8 cellular contexts compared by ENCODE assay signal in the genomic region with DNA sequence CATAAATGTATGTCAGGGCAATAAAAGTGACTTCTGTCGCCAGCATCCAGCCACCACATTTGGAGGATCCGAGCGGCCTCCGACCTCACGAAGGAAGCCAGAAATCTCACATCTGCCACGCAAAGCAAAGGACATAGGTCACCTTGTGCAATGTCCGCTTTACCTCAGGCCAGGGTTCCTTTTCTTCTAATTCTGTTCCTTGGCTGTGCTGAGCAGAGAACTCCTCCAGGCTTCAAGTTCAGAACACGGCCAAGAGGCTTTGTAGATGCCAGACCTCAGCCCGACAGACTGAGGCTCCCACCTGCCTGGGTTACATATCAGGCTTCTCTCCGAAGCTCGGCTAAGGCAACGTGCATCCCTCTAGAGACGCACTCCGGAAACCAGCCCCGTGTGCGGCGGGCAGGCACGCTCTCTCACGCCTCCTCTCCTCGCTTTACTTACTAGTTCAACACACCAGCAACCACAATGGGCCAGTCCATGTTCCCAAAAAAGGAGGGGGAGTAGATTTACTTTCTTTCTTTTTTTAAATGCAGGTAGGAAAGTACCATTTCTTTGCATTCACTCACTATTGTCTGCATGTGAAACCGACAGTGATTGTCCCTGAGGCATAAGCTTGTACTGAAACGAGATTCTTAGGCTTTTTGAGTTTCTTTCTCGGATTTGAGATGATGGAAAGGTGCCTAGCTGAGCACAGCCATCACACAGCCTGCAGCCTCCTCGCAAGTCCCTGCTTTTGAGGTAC.
A peak's percentile ranks its signal among the peaks of the same experiment; 100 is the strongest.
DNase-seq lines count a peak whose midpoint lies in the region; ATAC-seq lines count a peak whose summit lies in the region.

No MANE protein-coding gene starts in this region.

- H3K36me3 Mint-ChIP-seq in CD4-positive, CD25-positive, alpha-beta regulatory T cell, result no peaks in the 10 kb centered on the region
- peaks cover 23% of the 10 kb centered on the region for H3K36me3 Mint-ChIP-seq in activated T-cell treated with anti-CD3 and anti-CD28 coated beads, Interleukin-2, amount 50 U/mL, for 24 hours (ENCODE audit: low read depth)
- H3K36me3 Mint-ChIP-seq in natural killer cell treated with Interleukin-12 subunit alpha and Interleukin-12 subunit beta and Interleukin-15 and Interleukin-18, amount 100 ng/mL, for 72 hours, result no peaks in the 10 kb centered on the region

- H3K27me3 Mint-ChIP-seq in CD4-positive, CD25-positive, alpha-beta regulatory T cell, result no peaks in the 10 kb centered on the region
- no peaks in the 10 kb centered on the region for H3K27me3 Mint-ChIP-seq in activated T-cell treated with anti-CD3 and anti-CD28 coated beads, Interleukin-2, amount 50 U/mL, for 24 hours
- no peaks in the 10 kb centered on the region for H3K27me3 Mint-ChIP-seq in natural killer cell treated with Interleukin-12 subunit alpha and Interleukin-12 subunit beta and Interleukin-15 and Interleukin-18, amount 100 ng/mL, for 72 hours

- DNase-seq in CD4-positive, CD25-positive, alpha-beta regulatory T cell, result peak; percentile 75 to 98 (median 92)
- peak; percentile 84 to 87 for DNase-seq in NOMO-1 (lab: John Stamatoyannopoulos, UW; ENCODE audit: unreplicated experiment in 2 of 2)
- DNase-seq in activated T-cell treated with anti-CD3 and anti-CD28 coated beads, Interleukin-2, amount 50 U/mL, for 24 hours, result peak; percentile 86
- DNase-seq in fibroblast of gingiva (ENCODE audit: low read depth), result peak; percentile 16
- peak; percentile 83 for DNase-seq in natural killer cell treated with Interleukin-12 subunit alpha and Interleukin-12 subunit beta and Interleukin-15 and Interleukin-18, amount 100 ng/mL, for 72 hours (ENCODE audit: low spot score)
- DNase-seq in stimulated activated naive CD4-positive, alpha-beta T cell treated with Interleukin-2 at 50 U/mL for 16 hours (lab: John Stamatoyannopoulos, UW), result peak; percentile 88

- H3K9me3 ChIP-seq in CD4-positive, CD25-positive, alpha-beta regulatory T cell (ENCODE audit: control insufficient read depth in 2 of 2, low read length in 2 of 2), result no peaks in the 10 kb centered on the region

- peaks cover 0 to 1% (median 0%) of the 10 kb centered on the region in 7 donors for H3K9me3 Mint-ChIP-seq in CD4-positive, CD25-positive, alpha-beta regulatory T cell
- H3K9me3 Mint-ChIP-seq in activated T-cell treated with anti-CD3 and anti-CD28 coated beads, Interleukin-2, amount 50 U/mL, for 24 hours, result no peaks in the 10 kb centered on the region
- no peaks in the 10 kb centered on the region for H3K9me3 Mint-ChIP-seq in natural killer cell treated with Interleukin-12 subunit alpha and Interleukin-12 subunit beta and Interleukin-15 and Interleukin-18, amount 100 ng/mL, for 72 hours

- peak overlapping the region; percentile 92 for H3K4me3 ChIP-seq in CD4-positive, CD25-positive, alpha-beta regulatory T cell (ENCODE audit: low read depth, low read length)

- H3K36me3 ChIP-seq in CD4-positive, CD25-positive, alpha-beta regulatory T cell (ENCODE audit: control insufficient read depth, insufficient read depth, low read length), result no peaks in the 10 kb centered on the region

- no peaks in the 10 kb centered on the region for H3K27me3 ChIP-seq in CD4-positive, CD25-positive, alpha-beta regulatory T cell (ENCODE audit: control insufficient read depth, insufficient read depth, low read length)

- peak; percentile 98 for ATAC-seq in CD4-positive, CD25-positive, alpha-beta regulatory T cell (ENCODE audit: low read depth in 2 of 2)
- peak; percentile 96 for ATAC-seq in GM19438 (IDR thresholded peaks at IDR 0.05; ENCODE audit: low read depth, unreplicated experiment)
- ATAC-seq in HG03565 (IDR thresholded peaks at IDR 0.05; ENCODE audit: unreplicated experiment), result peak; percentile 91
- peak; percentile 96 to 97 for ATAC-seq in natural killer cell treated with Interleukin-12 subunit alpha and Interleukin-12 subunit beta and Interleukin-15 and Interleukin-18, amount 100 ng/mL, for 72 hours

- peak overlapping the region; percentile 91 to 98 (median 94) for H3K4me3 Mint-ChIP-seq in CD4-positive, CD25-positive, alpha-beta regulatory T cell
- peak overlapping the region; percentile 93 for H3K4me3 Mint-ChIP-seq in activated T-cell treated with anti-CD3 and anti-CD28 coated beads, Interleukin-2, amount 50 U/mL, for 24 hours
- peak overlapping the region; percentile 92 for H3K4me3 Mint-ChIP-seq in natural killer cell treated with Interleukin-12 subunit alpha and Interleukin-12 subunit beta and Interleukin-15 and Interleukin-18, amount 100 ng/mL, for 72 hours

- peaks cover 29% of the 10 kb centered on the region for H3K4me1 ChIP-seq in CD4-positive, CD25-positive, alpha-beta regulatory T cell (ENCODE audit: control insufficient read depth, insufficient read depth, low read length, poor library complexity, severe bottlenecking)

- peak overlapping the region; percentile 96 to 100 (median 97) for H3K27ac Mint-ChIP-seq in CD4-positive, CD25-positive, alpha-beta regulatory T cell
- H3K27ac Mint-ChIP-seq in activated T-cell treated with anti-CD3 and anti-CD28 coated beads, Interleukin-2, amount 50 U/mL, for 24 hours, result peak overlapping the region; percentile 95
- peak overlapping the region; percentile 85 to 90 for H3K27ac Mint-ChIP-seq in natural killer cell treated with Interleukin-12 subunit alpha and Interleukin-12 subunit beta and Interleukin-15 and Interleukin-18, amount 100 ng/mL, for 72 hours

- H3K27ac ChIP-seq in CD4-positive, CD25-positive, alpha-beta regulatory T cell (ENCODE audit: insufficient read depth, low read length, poor library complexity, severe bottlenecking), result peak overlapping the region; percentile 85

- peaks cover 26 to 67% (median 46%) of the 10 kb centered on the region in 4 donors for H3K4me1 Mint-ChIP-seq in CD4-positive, CD25-positive, alpha-beta regulatory T cell
- peaks cover 68% of the 10 kb centered on the region for H3K4me1 Mint-ChIP-seq in activated T-cell treated with anti-CD3 and anti-CD28 coated beads, Interleukin-2, amount 50 U/mL, for 24 hours (ENCODE audit: low read depth)
- peaks cover 41 to 49% of the 10 kb centered on the region in 2 donors for H3K4me1 Mint-ChIP-seq in natural killer cell treated with Interleukin-12 subunit alpha and Interleukin-12 subunit beta and Interleukin-15 and Interleukin-18, amount 100 ng/mL, for 72 hours (ENCODE audit: low read depth in 2 of 2)

Comparison
In these comparisons a context has a peak if more than half of its experiments do, and no peak if none do; other contexts are left out.
1. Peak in every context shown above with its lines: DNase-seq, ATAC-seq, H3K4me3 ChIP-seq and H3K27ac ChIP-seq.
2. DNase-seq: peak in every context shown above with its lines; median percentile 92 in CD4-positive, CD25-positive, alpha-beta regulatory T cell; 88 in stimulated activated naive CD4-positive, alpha-beta T cell treated with Interleukin-2 at 50 U/mL for 16 hours; 86 in activated T-cell treated with anti-CD3 and anti-CD28 coated beads, Interleukin-2, amount 50 U/mL, for 24 hours; 86 in NOMO-1; 83 in natural killer cell treated with Interleukin-12 subunit alpha and Interleukin-12 subunit beta and Interleukin-15 and Interleukin-18, amount 100 ng/mL, for 72 hours; 16 in fibroblast of gingiva.